ENCODE assay signal across 18 cellular contexts in genomic region chr1:178745260-178745659, GRCh38. TPM values are rescaled to one million over a fixed set of nuclear protein-coding genes. Genes with fewer than 3 reads are reported as not detected.
A peak's percentile ranks its signal among the peaks of the same experiment; 100 is the strongest.
DNase-seq lines count a peak whose midpoint lies in the region; ATAC-seq, FAIRE-seq and TF ChIP-seq lines count a peak whose summit lies in the region.
"Had no signal": no experiment of that assay in that cellular context is flagged by ENCODE, and none has a peak within 500 bp of the region (broad histone marks: within the 10 kb centered on the region; RNA-seq: fewer than 3 reads in every experiment).

No MANE protein-coding gene starts in this region.

- TF ChIP-seq CTCF in D721Med (IDR thresholded peaks at IDR 0.05; ENCODE audit: insufficient read depth, missing control alignments) (no peak), liver (IDR thresholded peaks at IDR 0.05; ENCODE audit: low read depth, low read length, missing input control) (no peak), A673 (conservative IDR thresholded peaks at IDR 0.05; ENCODE audit: low read depth, low read length) (no peak), Caco-2 (IDR thresholded peaks at IDR 0.05; ENCODE audit: insufficient read depth in 1 of 2, low read depth in 1 of 2, low read length in 1 of 2, severe bottlenecking in 1 of 2, unreplicated experiment in 1 of 2) (no peak)

- peak overlapping the region; percentile 65 for H3K27ac Mint-ChIP-seq in dendritic cell treated with granulocyte-macrophage colony-stimulating factor and Interleukin-4, amounts not matched to agents 40 ng/mL and 50 ng/mL, for 4 days
- H3K27ac Mint-ChIP-seq in stimulated activated naive B cell treated with anti-CD40 and anti-IgM and Interleukin-4, amounts not matched to agents 10 μg/mL and 1 μg/mL and 100 μg/mL, for 72 hours: peak overlapping the region; percentile 26
- H3K27ac Mint-ChIP-seq in Caco-2 (ENCODE audit: unreplicated experiment): no peak overlapping the region
- H3K27ac Mint-ChIP-seq: CD4-positive, alpha-beta memory T cell; GM23338; H9 had no signal

- DNase-seq in D721Med (ENCODE audit: insufficient read length, low spot score) (no peak), SKM-1 (lab: John Stamatoyannopoulos, UW; ENCODE audit: unreplicated experiment) (no peak), A673 (ENCODE audit: low spot score) (no peak), Caco-2 (no peak)
- DNase-seq in stimulated activated naive B cell treated with anti-CD40 and anti-IgM and Interleukin-4, amounts not matched to agents 10 μg/mL and 1 μg/mL and 100 μg/mL, for 72 hours: no peak
- DNase-seq: 8988T; ACHN; BE2C; CD4-positive, alpha-beta memory T cell; H9; IMR-90; KG1 had no signal

- H3K27me3 ChIP-seq in liver (ENCODE audit: control insufficient read depth in 4 of 4, insufficient read depth in 4 of 4, low read length in 3 of 4) (no peaks in the 10 kb centered on the region), A673 (replicated peaks; ENCODE audit: insufficient read depth, low read depth, low read length, poor library complexity) (no peaks in the 10 kb centered on the region), Caco-2 (replicated peaks; ENCODE audit: control insufficient read depth, insufficient read depth, low read length) (no peaks in the 10 kb centered on the region)
- H3K27me3 ChIP-seq: BE2C had no signal

- H3K9me3 ChIP-seq in liver (ENCODE audit: control insufficient read depth in 4 of 4, low read length in 3 of 4): no peaks in the 10 kb centered on the region
- H3K9me3 ChIP-seq in A673 (ENCODE audit: low read depth, low read length, poor library complexity, severe bottlenecking): no peaks in the 10 kb centered on the region
- H3K9me3 ChIP-seq in Caco-2: no peaks in the 10 kb centered on the region
- H3K9me3 ChIP-seq: BE2C had no signal

- H3K9ac ChIP-seq in liver (ENCODE audit: low read depth in 1 of 2, low read length in 2 of 2): no peak overlapping the region

- peaks cover 29% of the 10 kb centered on the region for H3K4me1 Mint-ChIP-seq in dendritic cell treated with granulocyte-macrophage colony-stimulating factor and Interleukin-4, amounts not matched to agents 40 ng/mL and 50 ng/mL, for 4 days (ENCODE audit: low read depth)
- peaks cover 26 to 51% of the 10 kb centered on the region in 2 donors for H3K4me1 Mint-ChIP-seq in stimulated activated naive B cell treated with anti-CD40 and anti-IgM and Interleukin-4, amounts not matched to agents 10 μg/mL and 1 μg/mL and 100 μg/mL, for 72 hours
- no peaks in the 10 kb centered on the region for H3K4me1 Mint-ChIP-seq in Caco-2 (ENCODE audit: low read depth, unreplicated experiment)
- H3K4me1 Mint-ChIP-seq: CD4-positive, alpha-beta memory T cell; GM23338; H9 had no signal

- peaks cover 11% of the 10 kb centered on the region for H3K36me3 Mint-ChIP-seq in dendritic cell treated with granulocyte-macrophage colony-stimulating factor and Interleukin-4, amounts not matched to agents 40 ng/mL and 50 ng/mL, for 4 days (ENCODE audit: low read depth)
- H3K36me3 Mint-ChIP-seq in stimulated activated naive B cell treated with anti-CD40 and anti-IgM and Interleukin-4, amounts not matched to agents 10 μg/mL and 1 μg/mL and 100 μg/mL, for 72 hours: peaks cover 40 to 65% of the 10 kb centered on the region in 2 donors
- H3K36me3 Mint-ChIP-seq in Caco-2 (ENCODE audit: insufficient read depth, unreplicated experiment): peaks cover 35% of the 10 kb centered on the region

- H3K4me3 ChIP-seq in liver (ENCODE audit: low read depth in 1 of 3, low read length in 3 of 3) (peak overlapping the region in 1 of 3 donors; percentile 15), A673 (ENCODE audit: low read depth, low read length, poor library complexity, severe bottlenecking) (no peak overlapping the region), Caco-2 (ENCODE audit: low read depth, low read length) (no peak overlapping the region)
- H3K4me3 ChIP-seq: GM12878, GM23338 had no signal

- H3K27me3 Mint-ChIP-seq in dendritic cell treated with granulocyte-macrophage colony-stimulating factor and Interleukin-4, amounts not matched to agents 40 ng/mL and 50 ng/mL, for 4 days: no peaks in the 10 kb centered on the region
- no peaks in the 10 kb centered on the region for H3K27me3 Mint-ChIP-seq in stimulated activated naive B cell treated with anti-CD40 and anti-IgM and Interleukin-4, amounts not matched to agents 10 μg/mL and 1 μg/mL and 100 μg/mL, for 72 hours
- H3K27me3 Mint-ChIP-seq in Caco-2 (ENCODE audit: insufficient read depth, unreplicated experiment): no peaks in the 10 kb centered on the region

- H3K4me1 ChIP-seq in liver (ENCODE audit: control insufficient read depth in 4 of 4, insufficient read depth in 4 of 4, low read length in 3 of 4) (peaks cover 4 to 18% (median 14%) of the 10 kb centered on the region in 4 donors), A673 (ENCODE audit: insufficient read depth, low read length, poor library complexity, severe bottlenecking) (no peaks in the 10 kb centered on the region), Caco-2 (no peaks in the 10 kb centered on the region)
- H3K4me1 ChIP-seq: BE2C had no signal

- intact Hi-C loops in dendritic cell treated with granulocyte-macrophage colony-stimulating factor and Interleukin-4, amounts not matched to agents 40 ng/mL and 50 ng/mL, for 4 days (cut with micrococcal nuclease): loop anchor here (10.0 kb wide), 1 partner anchor 140 kb away; no protein-coding TSS in a partner anchor
- intact Hi-C loops in A673 (cut with micrococcal nuclease; ENCODE audit: unreplicated experiment): no loop called here
- intact Hi-C loops in Caco-2 (cut with micrococcal nuclease; ENCODE audit: unreplicated experiment): no loop called here

- CTCF ChIA-PET in A673 (lab: Charles Lee): no interaction called here
- CTCF ChIA-PET in Caco-2 (lab: Charles Lee): no interaction called here

- FAIRE-seq in D721Med (lab: Jason Lieb, UNC): peak; percentile 88
- FAIRE-seq: GM12878, GM18507 had no signal

- H3K4me3 Mint-ChIP-seq in dendritic cell treated with granulocyte-macrophage colony-stimulating factor and Interleukin-4, amounts not matched to agents 40 ng/mL and 50 ng/mL, for 4 days: no peak overlapping the region
- H3K4me3 Mint-ChIP-seq in stimulated activated naive B cell treated with anti-CD40 and anti-IgM and Interleukin-4, amounts not matched to agents 10 μg/mL and 1 μg/mL and 100 μg/mL, for 72 hours: no peak overlapping the region
- H3K4me3 Mint-ChIP-seq in Caco-2 (ENCODE audit: unreplicated experiment): no peak overlapping the region
- H3K4me3 Mint-ChIP-seq: CD4-positive, alpha-beta memory T cell; GM23338; H9 had no signal

- no peaks in the 10 kb centered on the region for H3K9me3 Mint-ChIP-seq in dendritic cell treated with granulocyte-macrophage colony-stimulating factor and Interleukin-4, amounts not matched to agents 40 ng/mL and 50 ng/mL, for 4 days
- peaks cover 0 to 2% of the 10 kb centered on the region in 2 donors for H3K9me3 Mint-ChIP-seq in stimulated activated naive B cell treated with anti-CD40 and anti-IgM and Interleukin-4, amounts not matched to agents 10 μg/mL and 1 μg/mL and 100 μg/mL, for 72 hours
- H3K9me3 Mint-ChIP-seq in Caco-2 (ENCODE audit: unreplicated experiment): no peaks in the 10 kb centered on the region
- H3K9me3 Mint-ChIP-seq: GM23338, H9 had no signal

- no TSS peak for BruUV-seq in A673 (replicated peaks; lab: Mats Ljungman, UMichigan)
- BruUV-seq in Caco-2 (replicated peaks; lab: Mats Ljungman, UMichigan): no TSS peak

- no peak for ATAC-seq in stimulated activated naive B cell treated with anti-CD40 and anti-IgM and Interleukin-4, amounts not matched to agents 10 μg/mL and 1 μg/mL and 100 μg/mL, for 72 hours (replicated peaks)
- ATAC-seq: GM12878, GM23338 had no signal

- peaks cover 0 to 6% (median 0%) of the 10 kb centered on the region in 4 donors for H3K36me3 ChIP-seq in liver (ENCODE audit: control insufficient read depth in 4 of 4, insufficient read depth in 3 of 4, low read depth in 1 of 4, low read length in 3 of 4)
- no peaks in the 10 kb centered on the region for H3K36me3 ChIP-seq in A673 (ENCODE audit: insufficient read depth, low read length, poor library complexity, severe bottlenecking)
- 0 out of 2 replicates have a peak, but pooled peaks cover 1% of the 10 kb centered on the region for H3K36me3 ChIP-seq in Caco-2 (ENCODE audit: control insufficient read depth, insufficient read depth, low read length)
- H3K36me3 ChIP-seq: BE2C had no signal

- POLR2A ChIA-PET in A673 (lab: Charles Lee; ENCODE audit: low non-redundant PET) (no interaction called here), Caco-2 (lab: Charles Lee) (no interaction called here)

- peak overlapping the region in 1 of 2 donors; percentile 26 for H3K27ac ChIP-seq in liver (ENCODE audit: low read depth in 1 of 2, low read length in 2 of 2)
- no peak overlapping the region for H3K27ac ChIP-seq in A673 (ENCODE audit: low read depth, low read length, poor library complexity, severe bottlenecking)
- H3K27ac ChIP-seq: C4-2B had no signal

- peak; percentile 21 to 33 for TF ChIP-seq RAD21 in liver (IDR thresholded peaks at IDR 0.05)

- WGBS in liver: 35% methylated on average over 2 of the region's 2 CpGs

TF ChIP-seq in liver, 16 proteins besides CTCF, POLR2A, EP300 and RAD21 (continues in another document):
- TF ChIP-seq RXRA (IDR thresholded peaks at IDR 0.05) (peak; percentile 61 to 75), FOXA2 (IDR thresholded peaks at IDR 0.05) (peak; percentile 63), FOXA1 (IDR thresholded peaks at IDR 0.05) (no peak), HNF4A (conservative IDR thresholded peaks at IDR 0.05) (peak; percentile 91 to 95), JUND (IDR thresholded peaks at IDR 0.05) (peak in 1 of 2 donors; percentile 37), MAX (IDR thresholded peaks at IDR 0.05) (no peak), ATF3 (IDR thresholded peaks at IDR 0.05) (peak; percentile 82)

RNA-seq across cellular contexts. Expression of gene RALGPS2, which starts 20.2 kb away (rescaled TPM):
- total RNA-seq in liver (10 to 100 TPM; 21.3 to 39.2 TPM), A673 (2021) (12.5 and 12.7 TPM in 2 replicates), Caco-2 (2022) (26.1 and 38.6 TPM in 2 replicates)
- polyA plus RNA-seq in liver: 10 to 100 TPM in 1 of 2 donors, 1 to 10 TPM in 1; 8.1 to 12.5 TPM
